Comparison of ENCODE assay signal across 20 cellular contexts in genomic region chr2:169303579-169304285, GRCh38. TPM values are rescaled to one million over a fixed set of nuclear protein-coding genes. Genes with fewer than 3 reads are reported as not detected.
"Had no signal": no experiment of that assay in that cellular context is flagged by ENCODE, and none has a peak within 500 bp of the region (broad histone marks: within the 10 kb centered on the region; RNA-seq: fewer than 3 reads in every experiment).

No MANE protein-coding gene starts in this region.

- H3K36me3 ChIP-seq: brain microvascular endothelial cell, esophagus squamous epithelium, stomach, upper lobe of right lung had no signal

- ATAC-seq: left ventricle myocardium superior; naive thymus-derived CD8-positive, alpha-beta T cell; stimulated activated effector memory CD8-positive, alpha-beta T cell treated with anti-CD3 and anti-CD28 coated beads, Interleukin-12 subunit alpha, Interleukin-12 subunit beta, amount 100 ng/mL, for 72 hours; upper lobe of right lung had no signal

- H3K27ac ChIP-seq: brain microvascular endothelial cell, esophagus squamous epithelium, parathyroid adenoma, skin epidermis, stomach, upper lobe of right lung had no signal

- H3K27me3 ChIP-seq: brain microvascular endothelial cell, esophagus squamous epithelium, stomach, upper lobe of right lung had no signal

- H3K9me3 ChIP-seq: esophagus squamous epithelium, upper lobe of right lung had no signal

- H3K9ac ChIP-seq: parathyroid adenoma had no signal

- H3K79me2 ChIP-seq: parathyroid adenoma had no signal

- DNase-seq: activated B cell treated with CpG ODN at 0.5 μM for 24 hours; activated CD4-positive, alpha-beta memory T cell treated with anti-CD3 and anti-CD28 coated beads for 36 hours; activated CD4-positive, alpha-beta T cell treated with anti-CD3 and anti-CD28 coated beads for 4 hours; activated naive CD4-positive, alpha-beta T cell treated with Interleukin-2 at 50 U/mL for 16 hours; activated naive CD8-positive, alpha-beta T cell treated with anti-CD3 and anti-CD28 coated beads, Interleukin-2, amount 10 ng/mL, durations not matched to agents 7 days and 5 days; brain microvascular endothelial cell; cortex of kidney; effector CD8-positive, alpha-beta T cell; esophagus squamous epithelium; left ventricle myocardium superior; mesenchymal stem cell; naive thymus-derived CD8-positive, alpha-beta T cell; stimulated activated CD4-positive, alpha-beta T cell treated with anti-CD3 and anti-CD28 coated beads, Interleukin-4, amount 100 ng/mL, for 24 hours; stomach; T-helper 1 cell; T-helper 9 cell; upper lobe of right lung had no signal

- H3K4me1 ChIP-seq: esophagus squamous epithelium, stomach, upper lobe of right lung had no signal

- H2AFZ ChIP-seq: parathyroid adenoma had no signal

- H3K4me3 ChIP-seq: esophagus squamous epithelium, skin epidermis, stomach, upper lobe of right lung had no signal

RNA-seq across cellular contexts. Expression of gene LRP2, which starts 58.6 kb away (rescaled TPM):
- total RNA-seq: activated B cell treated with CpG ODN at 0.5 μM for 24 hours; naive thymus-derived CD8-positive, alpha-beta T cell had no signal
- polyA plus RNA-seq: naive thymus-derived CD8-positive, alpha-beta T cell had no signal
